8 cellular contexts compared by ENCODE assay signal in the genomic region with DNA sequence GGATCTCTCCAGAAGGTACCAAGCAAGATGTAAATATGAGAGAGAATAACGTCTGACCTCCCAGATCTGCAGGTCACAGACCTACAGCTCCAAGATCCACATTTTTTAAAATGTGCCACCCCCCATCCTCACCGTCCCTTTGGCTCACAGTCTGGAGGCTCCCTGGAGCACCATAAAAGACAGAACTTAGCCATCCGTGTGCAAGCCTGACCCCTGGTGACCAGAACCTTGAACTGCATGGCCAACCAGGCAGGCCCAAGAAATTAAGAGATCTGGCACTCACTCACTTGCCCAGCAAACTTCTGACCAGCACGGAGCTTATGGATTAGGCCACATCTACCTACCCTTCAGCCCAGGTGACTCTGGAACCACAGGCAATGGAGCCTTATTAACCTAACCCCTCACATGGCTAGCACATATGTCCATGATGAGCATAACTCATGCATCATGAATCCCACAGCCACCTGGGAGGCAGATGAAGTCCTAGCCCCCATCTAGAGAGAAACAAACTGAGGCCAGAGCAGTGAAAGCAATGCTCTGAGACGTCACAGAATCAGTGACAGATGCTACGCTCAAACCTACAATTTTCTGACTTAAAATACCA.
DNase-seq lines count a peak whose midpoint lies in the region; ATAC-seq, FAIRE-seq and TF ChIP-seq lines count a peak whose summit lies in the region.

No MANE protein-coding gene starts in this region.

- H3K4me3 ChIP-seq in DND-41 (ENCODE audit: low read depth in 1 of 2, low read length in 2 of 2) (no peak overlapping the region), astrocyte (ENCODE audit: insufficient read depth, low read depth, low read length) (no peak overlapping the region), hepatocyte (no peak overlapping the region), small intestine (ENCODE audit: low read depth in 1 of 2, low read length in 2 of 2) (no peak overlapping the region)

- H3K9me3 ChIP-seq in DND-41 (ENCODE audit: insufficient read depth, low read length, severe bottlenecking): no peaks in the 10 kb centered on the region
- H3K9me3 ChIP-seq in T-helper 17 cell (ENCODE audit: control insufficient read depth, low read length, poor library complexity, severe bottlenecking): no peaks in the 10 kb centered on the region
- H3K9me3 ChIP-seq in astrocyte (ENCODE audit: insufficient read depth, low read depth, low read length): peaks cover 5% of the 10 kb centered on the region
- no peaks in the 10 kb centered on the region for H3K9me3 ChIP-seq in hepatocyte (ENCODE audit: low read depth)
- no peaks in the 10 kb centered on the region for H3K9me3 ChIP-seq in small intestine (ENCODE audit: control insufficient read depth, low read depth)

- H3K79me2 ChIP-seq in DND-41 (ENCODE audit: insufficient read depth, low read length): no peaks in the 10 kb centered on the region
- H3K79me2 ChIP-seq in astrocyte (ENCODE audit: insufficient read depth, low read length): no peaks in the 10 kb centered on the region
- no peaks in the 10 kb centered on the region for H3K79me2 ChIP-seq in hepatocyte

- no peaks in the 10 kb centered on the region for H3K9me2 ChIP-seq in hepatocyte (replicated peaks; ENCODE audit: insufficient read depth)

- H3K4me1 Mint-ChIP-seq in T-helper 17 cell (peaks cover 67% of the 10 kb centered on the region), astrocyte (ENCODE audit: low read depth, unreplicated experiment) (peaks cover 28% of the 10 kb centered on the region)

- H3K9ac ChIP-seq in DND-41 (ENCODE audit: low read depth, low read length): no peak overlapping the region
- H3K9ac ChIP-seq in astrocyte (ENCODE audit: low read length): no peak overlapping the region

- H3K36me3 Mint-ChIP-seq in T-helper 17 cell (ENCODE audit: low read depth) (peaks cover 4% of the 10 kb centered on the region), astrocyte (ENCODE audit: low read depth, unreplicated experiment) (peaks cover 2% of the 10 kb centered on the region)

- ATAC-seq in DND-41 (ENCODE audit: insufficient read depth, low read depth) (no peak), T-helper 17 cell (no peak), GM19351 (IDR thresholded peaks at IDR 0.05; ENCODE audit: unreplicated experiment) (no peak), GM21529 (IDR thresholded peaks at IDR 0.05; ENCODE audit: unreplicated experiment) (no peak)

- no peaks in the 10 kb centered on the region for H3K36me3 ChIP-seq in DND-41 (ENCODE audit: insufficient read depth, low read length)
- no peaks in the 10 kb centered on the region for H3K36me3 ChIP-seq in astrocyte (ENCODE audit: insufficient read depth, low read length)
- H3K36me3 ChIP-seq in hepatocyte (replicated peaks; ENCODE audit: insufficient read depth, low read depth): no peaks in the 10 kb centered on the region
- no peaks in the 10 kb centered on the region for H3K36me3 ChIP-seq in small intestine (ENCODE audit: control insufficient read depth in 2 of 2, insufficient read depth in 2 of 2, low read length in 2 of 2)

- H3K27me3 Mint-ChIP-seq in T-helper 17 cell: peaks cover 30% of the 10 kb centered on the region
- H3K27me3 Mint-ChIP-seq in astrocyte (ENCODE audit: low read depth, unreplicated experiment): peaks cover 57% of the 10 kb centered on the region

- DNase-seq in DND-41: peak; percentile 72
- DNase-seq in LoVo (ENCODE audit: low spot score): peak; percentile 74
- DNase-seq in T-helper 17 cell: peak; percentile 51 to 64 (median 61)
- DNase-seq in astrocyte (ENCODE audit: low read depth): no peak
- peak; percentile 79 for DNase-seq in hepatocyte (ENCODE audit: low spot score)
- peak; percentile 70 for DNase-seq in small intestine

- no peak overlapping the region for H3K27ac ChIP-seq in DND-41 (ENCODE audit: low read length)
- no peak overlapping the region for H3K27ac ChIP-seq in astrocyte (ENCODE audit: low read depth, low read length)
- H3K27ac ChIP-seq in hepatocyte: no peak overlapping the region
- no peak overlapping the region for H3K27ac ChIP-seq in small intestine (ENCODE audit: low read depth in 1 of 2, low read length in 1 of 2)

- H3K27ac Mint-ChIP-seq in T-helper 17 cell (peak overlapping the region; percentile 39), astrocyte (ENCODE audit: unreplicated experiment) (no peak overlapping the region)

- H4K20me1 ChIP-seq in DND-41 (ENCODE audit: insufficient read depth, low read length): peaks cover 45% of the 10 kb centered on the region
- H4K20me1 ChIP-seq in astrocyte (ENCODE audit: insufficient read depth, low read length): peaks cover 11% of the 10 kb centered on the region
- H4K20me1 ChIP-seq in hepatocyte (ENCODE audit: insufficient read depth, poor library complexity, severe bottlenecking): no peaks in the 10 kb centered on the region

- H2AFZ ChIP-seq in DND-41 (ENCODE audit: low read depth, low read length) (no peak overlapping the region), astrocyte (ENCODE audit: low read depth, low read length) (no peak overlapping the region), hepatocyte (no peak overlapping the region)

- H3K4me2 ChIP-seq in DND-41 (ENCODE audit: insufficient read depth, low read length): no peak overlapping the region
- no peak overlapping the region for H3K4me2 ChIP-seq in astrocyte (ENCODE audit: low read length)
- H3K4me2 ChIP-seq in hepatocyte: no peak overlapping the region

- WGBS in hepatocyte (ENCODE audit: low lambda C conversion rate, missing lambda C conversion rate): 39% methylated on average over 6 of the region's 6 CpGs
- 24 to 32% (median 31%) methylated on average over 6 of the region's 6 CpGs for WGBS in small intestine, 3 donors

- no peaks in the 10 kb centered on the region for H3K9me3 Mint-ChIP-seq in astrocyte (ENCODE audit: unreplicated experiment)

- H3K27me3 ChIP-seq in DND-41 (ENCODE audit: insufficient read depth, low read length, poor library complexity) (peaks cover 38% of the 10 kb centered on the region), astrocyte (ENCODE audit: insufficient read depth, low read length) (peaks cover 36% of the 10 kb centered on the region), hepatocyte (no peaks in the 10 kb centered on the region), small intestine (ENCODE audit: control insufficient read depth in 2 of 2, insufficient read depth in 2 of 2, low read length in 2 of 2) (peaks cover 0 to 4% of the 10 kb centered on the region in 2 donors)

- TF ChIP-seq CTCF in DND-41 (IDR thresholded peaks at IDR 0.05; ENCODE audit: borderline replicate concordance, extremely low read depth, low read length, poor library complexity, severe bottlenecking) (peak; percentile 93), astrocyte (IDR thresholded peaks at IDR 0.05; ENCODE audit: insufficient read depth, low read depth, low read length) (peak; percentile 98), hepatocyte (IDR thresholded peaks at IDR 0.05; ENCODE audit: poor library complexity) (peak; percentile 95)

- FAIRE-seq in astrocyte (lab: Jason Lieb, UNC) (no peak), small intestine (lab: Jason Lieb, UNC) (no peak)

- peak overlapping the region; percentile 9 for H3K4me3 Mint-ChIP-seq in T-helper 17 cell
- no peak overlapping the region for H3K4me3 Mint-ChIP-seq in astrocyte (ENCODE audit: unreplicated experiment)

- H3K4me1 ChIP-seq in DND-41 (ENCODE audit: insufficient read depth, low read length) (peaks cover 36% of the 10 kb centered on the region), astrocyte (ENCODE audit: insufficient read depth, low read length) (peaks cover 35% of the 10 kb centered on the region), hepatocyte (ENCODE audit: insufficient read depth) (peaks cover 14% of the 10 kb centered on the region), small intestine (ENCODE audit: control insufficient read depth in 2 of 2, insufficient read depth in 1 of 2, low read depth in 1 of 2, low read length in 1 of 2) (no peaks in the 10 kb centered on the region)
